Comparison of ENCODE assay signal across 16 cellular contexts in genomic region chr19:48478339-48479061, GRCh38. TPM values are rescaled to one million over a fixed set of nuclear protein-coding genes. Genes with fewer than 3 reads are reported as not detected.
DNase-seq lines count a peak whose midpoint lies in the region; ATAC-seq, FAIRE-seq and TF ChIP-seq lines count a peak whose summit lies in the region.
"Had no signal": no experiment of that assay in that cellular context is flagged by ENCODE, and none has a peak within 500 bp of the region (broad histone marks: within the 10 kb centered on the region; RNA-seq: fewer than 3 reads in every experiment).

No MANE protein-coding gene starts in this region.

- TF ChIP-seq RAD21 in HepG2 (CRISPR knock-in tag; IDR thresholded peaks at IDR 0.05) = no peak

- H3K27ac ChIP-seq in HepG2 (ENCODE audit: extremely low read length, insufficient read depth, low read length) (no peak overlapping the region), right lobe of liver (no peak overlapping the region), neuronal stem cell (replicated peaks; ENCODE audit: low read length) (no peak overlapping the region), neural progenitor cell (no peak overlapping the region)
- H3K27ac ChIP-seq: BLaER1 had no signal

- H3K18ac ChIP-seq in neuronal stem cell (ENCODE audit: low read length) = no peak overlapping the region

- TF ChIP-seq CTCF in HepG2 (CRISPR knock-in tag; IDR thresholded peaks at IDR 0.05) = no peak
- TF ChIP-seq CTCF in right lobe of liver (IDR thresholded peaks at IDR 0.05) = no peak
- TF ChIP-seq CTCF in glutamatergic neuron (IDR thresholded peaks at IDR 0.05; ENCODE audit: partially characterized antibody, unreplicated experiment) = no peak
- TF ChIP-seq CTCF in neural progenitor cell (IDR thresholded peaks at IDR 0.05) = no peak

- peaks cover 1% of the 10 kb centered on the region; the same call in 1 of the 2 replicates for H3K4me1 ChIP-seq in HepG2 (ENCODE audit: insufficient read depth, low read length)
- peaks cover 0 to 7% (median 3%) of the 10 kb centered on the region in 4 donors for H3K4me1 ChIP-seq in right lobe of liver
- H3K4me1 ChIP-seq in neuronal stem cell (ENCODE audit: control insufficient read depth in 2 of 2, insufficient read depth in 1 of 2, low read depth in 1 of 2, low read length in 2 of 2) = no peaks in the 10 kb centered on the region
- no peaks in the 10 kb centered on the region for H3K4me1 ChIP-seq in neural progenitor cell

- no peak for FAIRE-seq in HepG2 (lab: Jason Lieb, UNC)
- FAIRE-seq: H1 had no signal

- no peak overlapping the region for H2BK15ac ChIP-seq in neuronal stem cell (ENCODE audit: low read length)

- H3K9me3 Mint-ChIP-seq in glutamatergic neuron (ENCODE audit: unreplicated experiment) (peaks cover 27% of the 10 kb centered on the region), neural progenitor cell (no peaks in the 10 kb centered on the region)
- no peaks in the 10 kb centered on the region for H3K9me3 Mint-ChIP-seq in activated T-cell treated with anti-CD3 and anti-CD28 coated beads, Interleukin-2, amount 50 U/mL, for 4 hours
- H3K9me3 Mint-ChIP-seq: CD14-positive monocyte; CD4-positive, alpha-beta memory T cell; H9 had no signal

- peaks cover 23 to 33% of the 10 kb centered on the region in 2 experiments; a peak in 4 of 5 replicates for H3K36me3 ChIP-seq in HepG2 (replicated peaks in 1 of 2; ENCODE audit: control insufficient read depth in 1 of 2, insufficient read depth in 2 of 2, low read length in 2 of 2)
- H3K36me3 ChIP-seq in right lobe of liver = peaks cover 0 to 23% (median 11%) of the 10 kb centered on the region in 4 donors
- H3K36me3 ChIP-seq in neuronal stem cell (replicated peaks in 1 of 2; ENCODE audit: control insufficient read depth in 2 of 2, insufficient read depth in 2 of 2, low read length in 2 of 2) = peaks cover 59 to 90% of the 10 kb centered on the region in 2 donors
- H3K36me3 ChIP-seq in neural progenitor cell = no peaks in the 10 kb centered on the region

- peaks cover 9% of the 10 kb centered on the region for H3K79me1 ChIP-seq in neuronal stem cell (ENCODE audit: low read depth, low read length)

- H3K9me3 ChIP-seq in HepG2 (ENCODE audit: low read length) (no peaks in the 10 kb centered on the region), right lobe of liver (no peaks in the 10 kb centered on the region), neuronal stem cell (replicated peaks in 1 of 2; ENCODE audit: control insufficient read depth in 2 of 2, insufficient read depth in 1 of 2, low read depth in 1 of 2, low read length in 2 of 2) (no peaks in the 10 kb centered on the region), neural progenitor cell (ENCODE audit: low read depth) (no peaks in the 10 kb centered on the region)
- H3K9me3 ChIP-seq: BLaER1 had no signal

- H3K9ac ChIP-seq in HepG2 (ENCODE audit: insufficient read depth, low read depth, low read length) (no peak overlapping the region), neuronal stem cell (ENCODE audit: low read depth, low read length, poor library complexity) (peak overlapping the region; percentile 4), neural progenitor cell (no peak overlapping the region)
- H3K9ac ChIP-seq: BLaER1 had no signal

- TF ChIP-seq EP300 in HepG2 (IDR thresholded peaks at IDR 0.05; ENCODE audit: low read depth in 2 of 2, low read length in 2 of 2) = no peak
- no peak for TF ChIP-seq EP300 in HepG2 (CRISPR knock-in tag; IDR thresholded peaks at IDR 0.05; ENCODE audit: borderline replicate concordance)

- 97% methylated on average over 22 of the region's 24 CpGs for WGBS in HepG2 (ENCODE audit: low lambda C conversion rate)
- 74% methylated on average over 13 of the region's 24 CpGs for WGBS in right lobe of liver (ENCODE audit: insufficient coverage, low coverage, low lambda C conversion rate, missing lambda C conversion rate)
- WGBS in neuronal stem cell (ENCODE audit: extremely low coverage in 2 of 2, insufficient read length in 2 of 2, insufficient replicate concordance in 1 of 2), 2 donors = no CpG with 5 or more reads among the region's 24 CpGs

- no peak overlapping the region for H2BK5ac ChIP-seq in neuronal stem cell (ENCODE audit: low read length)

- H3F3A ChIP-seq in neural progenitor cell (ENCODE audit: low read depth) = peaks cover 27% of the 10 kb centered on the region

- H2AFZ ChIP-seq in HepG2 (ENCODE audit: low read length) (no peak overlapping the region), neuronal stem cell (ENCODE audit: low read length) (no peak overlapping the region), neural progenitor cell (replicated peaks) (no peak overlapping the region)

- H3K27ac Mint-ChIP-seq in glutamatergic neuron (ENCODE audit: unreplicated experiment) (no peak overlapping the region), neural progenitor cell (no peak overlapping the region)

- in situ Hi-C loops in HepG2 (cut with HindIII; ENCODE audit: extremely low pct_ligation_motif_present, low pct_unique_long_range_greater_than_20kb) = no loop called here

- H3K23ac ChIP-seq in neuronal stem cell (ENCODE audit: low read depth, low read length, poor library complexity) = peak overlapping the region; percentile 31

- ATAC-seq in HepG2 = no peak
- ATAC-seq in right lobe of liver = no peak
- no peak for ATAC-seq in activated T-cell treated with anti-CD3 and anti-CD28 coated beads, Interleukin-2, amount 50 U/mL, for 4 hours

- peaks cover 21% of the 10 kb centered on the region for H3K4me1 Mint-ChIP-seq in glutamatergic neuron (ENCODE audit: low read depth, unreplicated experiment)
- H3K4me1 Mint-ChIP-seq in neural progenitor cell = peaks cover 16% of the 10 kb centered on the region
- peaks cover 17% of the 10 kb centered on the region for H3K4me1 Mint-ChIP-seq in activated T-cell treated with anti-CD3 and anti-CD28 coated beads, Interleukin-2, amount 50 U/mL, for 4 hours (ENCODE audit: low read depth)

- no peak overlapping the region for H2AK5ac ChIP-seq in neuronal stem cell (ENCODE audit: low read depth, low read length)

- no peak overlapping the region for H3K4me2 ChIP-seq in HepG2 (ENCODE audit: low read depth, low read length)
- H3K4me2 ChIP-seq in neuronal stem cell (ENCODE audit: insufficient read depth, low read length, poor library complexity, severe bottlenecking) = no peak overlapping the region
- H3K4me2 ChIP-seq in neural progenitor cell = no peak overlapping the region
- H3K4me2 ChIP-seq: BLaER1 had no signal

- H3K4ac ChIP-seq in neuronal stem cell (ENCODE audit: low read length) = no peak overlapping the region

- H3K27me3 Mint-ChIP-seq in glutamatergic neuron (ENCODE audit: unreplicated experiment) = peaks cover 21% of the 10 kb centered on the region
- peaks cover 14% of the 10 kb centered on the region for H3K27me3 Mint-ChIP-seq in neural progenitor cell (ENCODE audit: insufficient read depth, low read depth)
- no peaks in the 10 kb centered on the region for H3K27me3 Mint-ChIP-seq in activated T-cell treated with anti-CD3 and anti-CD28 coated beads, Interleukin-2, amount 50 U/mL, for 4 hours (ENCODE audit: low read depth)
- H3K27me3 Mint-ChIP-seq: CD4-positive, alpha-beta memory T cell had no signal

- H2BK120ac ChIP-seq in neuronal stem cell (ENCODE audit: low read depth, low read length) = no peak overlapping the region

- intact Hi-C loops in HepG2 (cut with micrococcal nuclease; ENCODE audit: unreplicated experiment) = no loop called here
- intact Hi-C loops in right lobe of liver (cut with DNase I) = no loop called here

- no peak overlapping the region for H4K8ac ChIP-seq in neuronal stem cell (ENCODE audit: low read depth, low read length)

- H3K4me3 ChIP-seq in HepG2 (replicated peaks in 1 of 3; ENCODE audit: insufficient read depth in 1 of 3, low read depth in 2 of 3, low read length in 3 of 3) (no peak overlapping the region), right lobe of liver (no peak overlapping the region), neuronal stem cell (ENCODE audit: low read length in 2 of 2) (no peak overlapping the region), neural progenitor cell (no peak overlapping the region)
- H3K4me3 ChIP-seq: BLaER1 had no signal

- peak overlapping the region; percentile 8 for H3K14ac ChIP-seq in neuronal stem cell (ENCODE audit: low read length)

- H3K27me3 ChIP-seq in HepG2 (ENCODE audit: control insufficient read depth in 1 of 2, insufficient read depth in 2 of 2, low read length in 2 of 2) = no peaks in the 10 kb centered on the region
- H3K27me3 ChIP-seq in right lobe of liver = no peaks in the 10 kb centered on the region
- no peaks in the 10 kb centered on the region for H3K27me3 ChIP-seq in neuronal stem cell (ENCODE audit: control insufficient read depth in 3 of 3, insufficient read depth in 3 of 3, low read depth in 1 of 3, low read length in 3 of 3)
- H3K27me3 ChIP-seq in neural progenitor cell = no peaks in the 10 kb centered on the region
- H3K27me3 ChIP-seq: BLaER1 had no signal

- DNase-seq in HepG2 (ENCODE audit: low spot score) (no peak), right lobe of liver (no peak), glutamatergic neuron (peak; percentile 17), neuronal stem cell (ENCODE audit: low spot score) (no peak), neural progenitor cell (ENCODE audit: low spot score) (no peak)
- no peak for DNase-seq in activated CD4-positive, CD25-positive, alpha-beta regulatory T cell (lab: John Stamatoyannopoulos, UW)
- no peak for DNase-seq in activated T-cell treated with anti-CD3 and anti-CD28 coated beads, Interleukin-2, amount 50 U/mL, for 4 hours
- DNase-seq: 8988T; Calu3; CD4-positive, alpha-beta memory T cell; DMS79 treated with DMSO at 0.1 percent for 48 hours; GF-D8; H9 had no signal

- POLR2A ChIA-PET in HepG2 (lab: Yijun Ruan, JAX) = interaction anchor here (1.4 kb wide), 1 partner anchor 9 kb away, joined by 4 read pairs; no protein-coding TSS in a partner anchor

- H4K91ac ChIP-seq in neuronal stem cell (ENCODE audit: low read depth, low read length, poor library complexity) = no peak overlapping the region

- TF ChIP-seq POLR2A in HepG2 (IDR thresholded peaks at IDR 0.05; ENCODE audit: insufficient read depth in 1 of 2, low read depth in 2 of 2, low read length in 2 of 2) (no peak), right lobe of liver (IDR thresholded peaks at IDR 0.05) (no peak)

- CTCF ChIA-PET in HepG2 (lab: Yijun Ruan, JAX; ENCODE audit: low intra/inter-chr PET ratio, low total read pairs) = no interaction called here

- no TSS peak for BruUV-seq in HepG2 (replicated peaks; lab: Mats Ljungman, UMichigan)

- H3K4me3 Mint-ChIP-seq in glutamatergic neuron (ENCODE audit: unreplicated experiment) = no peak overlapping the region
- no peak overlapping the region for H3K4me3 Mint-ChIP-seq in neural progenitor cell
- no peak overlapping the region for H3K4me3 Mint-ChIP-seq in activated T-cell treated with anti-CD3 and anti-CD28 coated beads, Interleukin-2, amount 50 U/mL, for 4 hours
- H3K4me3 Mint-ChIP-seq: H9 had no signal

- H3K36me3 Mint-ChIP-seq in glutamatergic neuron (ENCODE audit: unreplicated experiment) (peaks cover 5% of the 10 kb centered on the region), neural progenitor cell (peaks cover 27% of the 10 kb centered on the region)
- H3K36me3 Mint-ChIP-seq in activated T-cell treated with anti-CD3 and anti-CD28 coated beads, Interleukin-2, amount 50 U/mL, for 4 hours (ENCODE audit: insufficient read depth) = peaks cover 8% of the 10 kb centered on the region

- H4K20me1 ChIP-seq in HepG2 (ENCODE audit: insufficient read depth, low read length) (no peaks in the 10 kb centered on the region), neural progenitor cell (ENCODE audit: low read depth) (peaks cover 26% of the 10 kb centered on the region)

- H2BK12ac ChIP-seq in neuronal stem cell (ENCODE audit: low read length) = no peak overlapping the region

- H3K79me2 ChIP-seq in HepG2 (ENCODE audit: insufficient read depth, low read length) (no peaks in the 10 kb centered on the region), neural progenitor cell (ENCODE audit: low read depth) (no peaks in the 10 kb centered on the region)

RNA-seq across cellular contexts. Expression of gene CYTH2, which starts 9.3 kb away (rescaled TPM):
- total RNA-seq in HepG2 (2016; rRNA removed; fragmentation: Illumina TruSeq; extraction: Trizol) = 9.6 and 16.5 TPM in 2 replicates
- total RNA-seq in HepG2 (2016; cell fraction: cytosol; rRNA removed; fragmentation: Illumina TruSeq; extraction: Trizol; ENCODE audit: low read depth) = 2.8 and 3.0 TPM in 2 replicates
- total RNA-seq in HepG2 (2016; cell fraction: insoluble cytoplasmic fraction; rRNA removed; fragmentation: Illumina TruSeq; extraction: Trizol) = 8.4 and 15.9 TPM in 2 replicates
- total RNA-seq in HepG2 (2016; cell fraction: membrane; rRNA removed; fragmentation: Illumina TruSeq; extraction: Trizol) = 4.9 and 7.0 TPM in 2 replicates
- 16.4 and 17.2 TPM in 2 replicates for total RNA-seq in HepG2 (2016; cell fraction: nucleus; rRNA removed; fragmentation: Illumina TruSeq; extraction: Trizol)
- 39.3 and 48.3 TPM in 2 replicates for polyA plus RNA-seq in HepG2 (2011; rRNA removed)
- polyA plus RNA-seq in HepG2 (2011; cell fraction: cytosol; rRNA removed) = 18.2 and 20.7 TPM in 2 replicates
- 185 and 188 TPM in 2 replicates for polyA plus RNA-seq in HepG2 (2011; cell fraction: nucleus; rRNA removed)
- 26.4 and 29.2 TPM in 2 replicates for polyA plus RNA-seq in HepG2 (2012)
- 3.2 and 3.5 TPM in 2 replicates for polyA plus RNA-seq in HepG2 (2016; cell fraction: cytosol; fragmentation: Illumina TruSeq; extraction: Trizol; ENCODE audit: low read depth)
- polyA plus RNA-seq in HepG2 (2016; cell fraction: insoluble cytoplasmic fraction; fragmentation: Illumina TruSeq; extraction: Trizol; ENCODE audit: low read depth) = 14.6 and 14.8 TPM in 2 replicates
- 6.2 and 6.8 TPM in 2 replicates for polyA plus RNA-seq in HepG2 (2016; cell fraction: membrane; fragmentation: Illumina TruSeq; extraction: Trizol; ENCODE audit: low read depth)
- 61.4 and 71.7 TPM in 2 replicates for polyA plus RNA-seq in HepG2 (2016; cell fraction: nucleus; fragmentation: Illumina TruSeq; extraction: Trizol; ENCODE audit: insufficient read depth, low read depth)
- 37.0 and 50.0 TPM in 2 replicates for polyA minus RNA-seq in HepG2 (2011; rRNA and poly(A)+ RNA removed; ENCODE audit: low replicate concordance)
- 7.5 and 8.4 TPM in 2 replicates for polyA minus RNA-seq in HepG2 (2011; cell fraction: cytosol; rRNA and poly(A)+ RNA removed)
- 37.6 and 43.0 TPM in 2 replicates for polyA minus RNA-seq in HepG2 (2011; cell fraction: nucleus; rRNA and poly(A)+ RNA removed)
- 10 to 100 TPM in 5 of 6 experiments, 1 to 10 TPM in 1; 7.7 to 22.7 (median 13.5) TPM for total RNA-seq in right lobe of liver
- total RNA-seq in glutamatergic neuron (ENCODE audit: unreplicated experiment) = 233 TPM
- 67.8 TPM for polyA plus RNA-seq in neuronal stem cell (2013, experiment 1 of 2)
- polyA plus RNA-seq in neuronal stem cell (2013, experiment 2 of 2) = 64.1 TPM
- 50.3 and 107 TPM in 2 replicates for total RNA-seq in neural progenitor cell (ENCODE audit: low replicate concordance)
- 10 to 100 TPM; 30.7 to 36.2 (median 31.5) TPM for total RNA-seq in activated T-cell treated with anti-CD3 and anti-CD28 coated beads, Interleukin-2, amount 50 U/mL, for 4 hours

RNA-seq across cellular contexts. Expression of gene KCNJ14, which starts 23.1 kb away (rescaled TPM):
- total RNA-seq in HepG2 (2016; rRNA removed; fragmentation: Illumina TruSeq; extraction: Trizol) (0.17 and 0.20 TPM in 2 replicates), right lobe of liver (under 1 TPM; 0.22 to 0.44 (median 0.31) TPM), glutamatergic neuron (ENCODE audit: unreplicated experiment) (1.0 TPM), neural progenitor cell (ENCODE audit: low replicate concordance) (0.69 and 0.74 TPM in 2 replicates)
- total RNA-seq in HepG2 (2016; cell fraction: cytosol; rRNA removed; fragmentation: Illumina TruSeq; extraction: Trizol; ENCODE audit: low read depth) = 0.09 TPM in 1 of 2 replicates, not detected in the other
- 0.15 and 0.19 TPM in 2 replicates for total RNA-seq in HepG2 (2016; cell fraction: insoluble cytoplasmic fraction; rRNA removed; fragmentation: Illumina TruSeq; extraction: Trizol)
- 0.10 and 0.15 TPM in 2 replicates for total RNA-seq in HepG2 (2016; cell fraction: membrane; rRNA removed; fragmentation: Illumina TruSeq; extraction: Trizol)
- 0.25 and 0.43 TPM in 2 replicates for total RNA-seq in HepG2 (2016; cell fraction: nucleus; rRNA removed; fragmentation: Illumina TruSeq; extraction: Trizol)
- 0.46 and 0.51 TPM in 2 replicates for polyA plus RNA-seq in HepG2 (2011; rRNA removed)
- polyA plus RNA-seq in HepG2 (2011; cell fraction: cytosol; rRNA removed) = 0.14 and 0.17 TPM in 2 replicates
- polyA plus RNA-seq in HepG2 (2011; cell fraction: nucleus; rRNA removed) = 3.1 and 3.8 TPM in 2 replicates
- polyA plus RNA-seq in HepG2 (2012) = 0.72 and 0.89 TPM in 2 replicates
- polyA plus RNA-seq in HepG2 (2016; cell fraction: cytosol; fragmentation: Illumina TruSeq; extraction: Trizol; ENCODE audit: low read depth) = 0.03 TPM in 1 of 2 replicates, not detected in the other
- 0.05 and 0.12 TPM in 2 replicates for polyA plus RNA-seq in HepG2 (2016; cell fraction: insoluble cytoplasmic fraction; fragmentation: Illumina TruSeq; extraction: Trizol; ENCODE audit: low read depth)
- polyA plus RNA-seq in HepG2 (2016; cell fraction: membrane; fragmentation: Illumina TruSeq; extraction: Trizol; ENCODE audit: low read depth) = 0.11 TPM in 1 of 2 replicates, not detected in the other
- polyA plus RNA-seq in HepG2 (2016; cell fraction: nucleus; fragmentation: Illumina TruSeq; extraction: Trizol; ENCODE audit: insufficient read depth, low read depth) = 0.65 and 0.97 TPM in 2 replicates
- 3.6 TPM in 2 replicates for polyA minus RNA-seq in HepG2 (2011; rRNA and poly(A)+ RNA removed; ENCODE audit: low replicate concordance)
- polyA minus RNA-seq in HepG2 (2011; cell fraction: cytosol; rRNA and poly(A)+ RNA removed) = 0.20 and 0.35 TPM in 2 replicates
- 2.0 and 2.4 TPM in 2 replicates for polyA minus RNA-seq in HepG2 (2011; cell fraction: nucleus; rRNA and poly(A)+ RNA removed)
- 0.52 TPM for polyA plus RNA-seq in neuronal stem cell (2013, experiment 1 of 2)
- 0.69 TPM for polyA plus RNA-seq in neuronal stem cell (2013, experiment 2 of 2)
- 1 to 10 TPM; 3.1 to 3.3 (median 3.3) TPM for total RNA-seq in activated T-cell treated with anti-CD3 and anti-CD28 coated beads, Interleukin-2, amount 50 U/mL, for 4 hours

RNA-seq across cellular contexts. Expression of gene GRWD1, which starts 32.7 kb away (rescaled TPM):
- total RNA-seq in HepG2 (2016; rRNA removed; fragmentation: Illumina TruSeq; extraction: Trizol) = 46.6 and 52.3 TPM in 2 replicates
- total RNA-seq in HepG2 (2016; cell fraction: cytosol; rRNA removed; fragmentation: Illumina TruSeq; extraction: Trizol; ENCODE audit: low read depth) = 5.2 and 5.4 TPM in 2 replicates
- total RNA-seq in HepG2 (2016; cell fraction: insoluble cytoplasmic fraction; rRNA removed; fragmentation: Illumina TruSeq; extraction: Trizol) = 41.4 and 47.5 TPM in 2 replicates
- 11.1 and 15.5 TPM in 2 replicates for total RNA-seq in HepG2 (2016; cell fraction: membrane; rRNA removed; fragmentation: Illumina TruSeq; extraction: Trizol)
- total RNA-seq in HepG2 (2016; cell fraction: nucleus; rRNA removed; fragmentation: Illumina TruSeq; extraction: Trizol) = 19.7 and 21.0 TPM in 2 replicates
- 10.8 and 13.4 TPM in 2 replicates for polyA plus RNA-seq in HepG2 (2011; rRNA removed)
- polyA plus RNA-seq in HepG2 (2011; cell fraction: cytosol; rRNA removed) = 10.4 and 13.0 TPM in 2 replicates
- polyA plus RNA-seq in HepG2 (2011; cell fraction: nucleus; rRNA removed) = 13.4 and 14.2 TPM in 2 replicates
- polyA plus RNA-seq in HepG2 (2012) = 13.3 and 14.3 TPM in 2 replicates
- polyA plus RNA-seq in HepG2 (2016; cell fraction: cytosol; fragmentation: Illumina TruSeq; extraction: Trizol; ENCODE audit: low read depth) = 4.1 and 4.4 TPM in 2 replicates
- polyA plus RNA-seq in HepG2 (2016; cell fraction: insoluble cytoplasmic fraction; fragmentation: Illumina TruSeq; extraction: Trizol; ENCODE audit: low read depth) = 36.7 and 46.2 TPM in 2 replicates
- polyA plus RNA-seq in HepG2 (2016; cell fraction: membrane; fragmentation: Illumina TruSeq; extraction: Trizol; ENCODE audit: low read depth) = 5.9 and 7.9 TPM in 2 replicates
- polyA plus RNA-seq in HepG2 (2016; cell fraction: nucleus; fragmentation: Illumina TruSeq; extraction: Trizol; ENCODE audit: insufficient read depth, low read depth) = 23.1 and 26.5 TPM in 2 replicates
- polyA minus RNA-seq in HepG2 (2011; rRNA and poly(A)+ RNA removed; ENCODE audit: low replicate concordance) = 25.6 and 30.2 TPM in 2 replicates
- 12.1 and 17.9 TPM in 2 replicates for polyA minus RNA-seq in HepG2 (2011; cell fraction: cytosol; rRNA and poly(A)+ RNA removed)
- 13.7 and 20.3 TPM in 2 replicates for polyA minus RNA-seq in HepG2 (2011; cell fraction: nucleus; rRNA and poly(A)+ RNA removed)
- total RNA-seq in right lobe of liver = 10 to 100 TPM; 14.7 to 31.0 (median 17.6) TPM
- 25.0 TPM for total RNA-seq in glutamatergic neuron (ENCODE audit: unreplicated experiment)
- 11.2 TPM for polyA plus RNA-seq in neuronal stem cell (2013, experiment 1 of 2)
- polyA plus RNA-seq in neuronal stem cell (2013, experiment 2 of 2) = 11.1 TPM
- 10.6 and 31.5 TPM in 2 replicates for total RNA-seq in neural progenitor cell (ENCODE audit: low replicate concordance)
- 100 to 1,000 TPM; 175 to 192 (median 187) TPM for total RNA-seq in activated T-cell treated with anti-CD3 and anti-CD28 coated beads, Interleukin-2, amount 50 U/mL, for 4 hours

RNA-seq across cellular contexts. Expression of gene LMTK3, which starts 33.1 kb away (rescaled TPM):
- 0.22 and 0.29 TPM in 2 replicates for total RNA-seq in HepG2 (2016; rRNA removed; fragmentation: Illumina TruSeq; extraction: Trizol)
- total RNA-seq in HepG2 (2016; cell fraction: cytosol; rRNA removed; fragmentation: Illumina TruSeq; extraction: Trizol; ENCODE audit: low read depth) = 0.10 and 0.18 TPM in 2 replicates
- total RNA-seq in HepG2 (2016; cell fraction: insoluble cytoplasmic fraction; rRNA removed; fragmentation: Illumina TruSeq; extraction: Trizol) = 0.27 and 0.45 TPM in 2 replicates
- total RNA-seq in HepG2 (2016; cell fraction: membrane; rRNA removed; fragmentation: Illumina TruSeq; extraction: Trizol) = 0.09 and 0.21 TPM in 2 replicates
- 0.38 and 0.47 TPM in 2 replicates for total RNA-seq in HepG2 (2016; cell fraction: nucleus; rRNA removed; fragmentation: Illumina TruSeq; extraction: Trizol)
- 0.18 and 0.30 TPM in 2 replicates for polyA plus RNA-seq in HepG2 (2011; rRNA removed)
- polyA plus RNA-seq in HepG2 (2011; cell fraction: cytosol; rRNA removed) = 0.10 and 0.19 TPM in 2 replicates
- 1.7 and 2.2 TPM in 2 replicates for polyA plus RNA-seq in HepG2 (2011; cell fraction: nucleus; rRNA removed)
- polyA plus RNA-seq in HepG2 (2012) = 1.6 and 2.0 TPM in 2 replicates
- 0.05 and 0.07 TPM in 2 replicates for polyA plus RNA-seq in HepG2 (2016; cell fraction: cytosol; fragmentation: Illumina TruSeq; extraction: Trizol; ENCODE audit: low read depth)
- polyA plus RNA-seq in HepG2 (2016; cell fraction: insoluble cytoplasmic fraction; fragmentation: Illumina TruSeq; extraction: Trizol; ENCODE audit: low read depth) = 0.45 and 0.47 TPM in 2 replicates
- 0.09 and 0.14 TPM in 2 replicates for polyA plus RNA-seq in HepG2 (2016; cell fraction: membrane; fragmentation: Illumina TruSeq; extraction: Trizol; ENCODE audit: low read depth)
- 1.5 and 1.6 TPM in 2 replicates for polyA plus RNA-seq in HepG2 (2016; cell fraction: nucleus; fragmentation: Illumina TruSeq; extraction: Trizol; ENCODE audit: insufficient read depth, low read depth)
- 0.16 and 0.23 TPM in 2 replicates for polyA minus RNA-seq in HepG2 (2011; rRNA and poly(A)+ RNA removed; ENCODE audit: low replicate concordance)
- 0.18 and 0.69 TPM in 2 replicates for polyA minus RNA-seq in HepG2 (2011; cell fraction: cytosol; rRNA and poly(A)+ RNA removed)
- 0.25 and 0.39 TPM in 2 replicates for polyA minus RNA-seq in HepG2 (2011; cell fraction: nucleus; rRNA and poly(A)+ RNA removed)
- total RNA-seq in right lobe of liver = under 1 TPM in 5 of 6 experiments, not detected in 1; 0.09 to 0.31 (median 0.12) TPM
- total RNA-seq in glutamatergic neuron (ENCODE audit: unreplicated experiment) = 36.3 TPM
- 7.9 TPM for polyA plus RNA-seq in neuronal stem cell (2013, experiment 1 of 2)
- 7.5 TPM for polyA plus RNA-seq in neuronal stem cell (2013, experiment 2 of 2)
- total RNA-seq in neural progenitor cell (ENCODE audit: low replicate concordance) = 0.02 and 3.5 TPM in 2 replicates
- 1 to 10 TPM; 1.8 to 2.6 (median 2.0) TPM for total RNA-seq in activated T-cell treated with anti-CD3 and anti-CD28 coated beads, Interleukin-2, amount 50 U/mL, for 4 hours
- polyA plus RNA-seq: CD14-positive monocyte had no signal
